Comparison of ENCODE assay signal across 29 cellular contexts in the genomic region with DNA sequence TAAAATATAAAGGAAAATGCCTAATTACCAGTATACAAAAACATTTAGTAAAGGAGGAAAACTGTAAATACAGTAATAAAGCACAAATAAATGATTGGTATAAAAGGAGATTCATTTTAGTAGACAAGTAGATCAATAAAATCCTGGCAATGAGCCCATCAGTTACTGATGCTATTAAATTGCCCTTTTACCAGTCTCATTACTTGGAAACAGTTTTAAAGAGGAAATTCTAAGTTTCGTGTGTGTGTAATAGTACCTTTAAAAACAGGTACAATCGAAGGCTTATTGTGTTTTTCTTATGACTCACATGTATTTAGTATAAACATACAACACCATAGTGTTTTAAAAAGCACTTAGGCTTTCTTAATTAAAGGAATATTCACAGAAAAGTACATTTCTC. TPM values are rescaled to one million over a fixed set of nuclear protein-coding genes. Genes with fewer than 3 reads are reported as not detected.
"Had no signal": no experiment of that assay in that cellular context is flagged by ENCODE, and none has a peak within 500 bp of the region (broad histone marks: within the 10 kb centered on the region; RNA-seq: fewer than 3 reads in every experiment).

No MANE protein-coding gene starts in this region.

- H3K9ac ChIP-seq: neural progenitor cell had no signal

- H3K27me3 ChIP-seq: ascending aorta, dorsolateral prefrontal cortex, gastrocnemius medialis, left lung, neural progenitor cell, right atrium auricular region, tibial nerve had no signal

- DNase-seq: activated CD4-positive, alpha-beta T cell treated with anti-CD3 and anti-CD28 coated beads for 4 hours; activated CD4-positive, alpha-beta T cell treated with anti-CD3 and anti-CD28 coated beads, Interleukin-2, amount 50 U/mL, for 4 hours; activated effector memory CD4-positive, alpha-beta T cell treated with anti-CD3 and anti-CD28 coated beads, Interleukin-2, amount 50 U/mL, for 16 hours; activated naive CD4-positive, alpha-beta T cell treated with anti-CD3 and anti-CD28 coated beads for 36 hours; activated naive CD8-positive, alpha-beta T cell treated with anti-CD3 and anti-CD28 coated beads for 36 hours; activated T-cell treated with anti-CD3 and anti-CD28 coated beads for 4 hours; dorsolateral prefrontal cortex; effector memory CD4-positive, alpha-beta T cell; gastrocnemius medialis; glutamatergic neuron; left lung; lower lobe of right lung; mesendoderm; natural killer cell; spleen; stimulated activated naive CD4-positive, alpha-beta T cell had no signal

- H3K27ac ChIP-seq: ascending aorta, coronary artery, dorsolateral prefrontal cortex, gastrocnemius medialis, left lung, lower lobe of right lung, neural progenitor cell, right atrium auricular region, spleen, tibial nerve, VCaP had no signal

- H3K4me2 ChIP-seq: neural progenitor cell had no signal

- ATAC-seq: gastrocnemius medialis, left lung, lower lobe of right lung, natural killer cell had no signal

- H3K4me3 ChIP-seq: ascending aorta, coronary artery, dorsolateral prefrontal cortex, gastrocnemius medialis, left lung, lower lobe of right lung, neural progenitor cell, right atrium auricular region, spleen, tibial nerve had no signal

- H3K4me1 ChIP-seq: ascending aorta, gastrocnemius medialis, left lung, lower lobe of right lung, neural progenitor cell, right atrium auricular region, spleen, tibial nerve had no signal

- H3K9me3 ChIP-seq: ascending aorta, gastrocnemius medialis, left lung, lower lobe of right lung, right atrium auricular region, tibial nerve had no signal

- H2AFZ ChIP-seq: neural progenitor cell had no signal

- H3K36me3 ChIP-seq: ascending aorta, gastrocnemius medialis, left lung, lower lobe of right lung, neural progenitor cell, right atrium auricular region, spleen, tibial nerve had no signal

- FAIRE-seq: islet of Langerhans, TTC549 had no signal

RNA-seq across cellular contexts. Expression of gene SYT10, which starts 46.4 kb away (rescaled TPM):
- total RNA-seq: activated naive CD4-positive, alpha-beta T cell treated with anti-CD3 and anti-CD28 coated beads for 36 hours; activated naive CD8-positive, alpha-beta T cell treated with anti-CD3 and anti-CD28 coated beads for 36 hours; activated T-helper 1 cell treated with anti-CD3 and anti-CD28 coated beads, Interleukin-12 subunit alpha, Interleukin-12 subunit beta, Interleukin-2, Interleukin-4 antibody, amounts not matched to agents 30 ng/mL and 10 ng/mL and 1 ng/mL, durations not matched to agents 14 hours and 24 hours and 36 hours; ascending aorta; cardiac septum; gastrocnemius medialis; left lung; mononuclear cell; natural killer cell; omental fat pad; pulmonary artery endothelial cell; spleen had no signal
